ENCODE assay signal across 13 cellular contexts in the genomic region with DNA sequence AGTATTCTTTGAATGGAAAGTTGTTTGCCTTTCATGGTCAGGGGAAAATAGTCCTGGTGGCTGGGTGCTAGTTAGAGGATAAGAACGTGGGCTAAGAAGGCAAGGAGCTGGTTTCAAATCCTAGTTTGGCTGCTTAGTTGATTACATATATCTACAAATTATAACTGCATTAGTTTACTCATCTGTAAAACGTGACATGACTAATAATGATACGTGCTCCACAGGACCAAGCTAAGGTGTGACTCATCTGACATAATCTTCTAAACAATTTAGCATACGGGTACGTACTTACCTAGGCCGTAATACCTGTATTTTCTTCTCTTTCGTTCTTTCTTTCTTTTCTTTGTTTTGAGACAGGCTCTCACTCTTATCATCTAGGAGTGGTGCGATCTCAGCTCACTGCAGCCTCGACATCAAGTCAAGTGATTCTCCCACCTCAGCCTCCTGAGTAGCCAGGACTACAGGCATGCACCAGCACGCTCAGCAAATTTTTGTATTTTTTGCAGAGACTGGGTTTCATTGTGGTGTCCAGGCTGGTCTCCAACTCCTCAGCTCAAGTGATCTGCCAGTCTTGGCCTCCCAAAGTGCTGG.
DNase-seq lines count a peak whose midpoint lies in the region; ATAC-seq and TF ChIP-seq lines count a peak whose summit lies in the region.
"Had no signal": no experiment of that assay in that cellular context is flagged by ENCODE, and none has a peak within 500 bp of the region (broad histone marks: within the 10 kb centered on the region; RNA-seq: fewer than 3 reads in every experiment).

No MANE protein-coding gene starts in this region.

- H3K9ac ChIP-seq in SK-N-SH = peak overlapping the region; percentile 27; the same call in 1 of the 2 replicates

- POLR2A ChIA-PET in SK-N-SH (lab: Yijun Ruan, JAX) = no interaction called here

- no peak for TF ChIP-seq POLR2A in esophagus squamous epithelium (IDR thresholded peaks at IDR 0.05)

- DNase-seq in H4 (ENCODE audit: low spot score) (peak; percentile 3), SK-N-SH (no peak), esophagus squamous epithelium (lab: John Stamatoyannopoulos, UW) (no peak), DMS153 treated with DMSO at 0.1 percent for 48 hours (lab: John Stamatoyannopoulos, UW; ENCODE audit: unreplicated experiment) (no peak), NCI-H526 (lab: John Stamatoyannopoulos, UW) (no peak), NCI-H82 treated with DMSO at 0.1 percent for 48 hours (lab: John Stamatoyannopoulos, UW; ENCODE audit: unreplicated experiment) (no peak), NCI-H524 treated with DMSO at 0.1 percent for 48 hours (lab: John Stamatoyannopoulos, UW) (no peak)
- DNase-seq: activated CD4-positive, alpha-beta T cell treated with anti-CD3 and anti-CD28 coated beads, Interleukin-2, amount 10 ng/mL, durations not matched to agents 7 days and 5 days; activated effector memory CD4-positive, alpha-beta T cell treated with Interleukin-2 at 50 U/mL for 16 hours; CD4-positive, alpha-beta memory T cell; NCI-H526 treated with DMSO at 0.1 percent for 48 hours had no signal

- no peaks in the 10 kb centered on the region for H4K20me1 ChIP-seq in SK-N-SH (ENCODE audit: insufficient read depth)

- no peaks in the 10 kb centered on the region for H3K27me3 ChIP-seq in SK-N-SH (ENCODE audit: insufficient read depth)
- no peaks in the 10 kb centered on the region for H3K27me3 ChIP-seq in esophagus squamous epithelium

- intact Hi-C loops in esophagus squamous epithelium (cut with DNase I) = no loop called here

- no peaks in the 10 kb centered on the region for H3K27me3 Mint-ChIP-seq in stimulated activated memory B cell treated with anti-CD40 and anti-IgM and Interleukin-4, amounts not matched to agents 10 μg/mL and 1 μg/mL and 100 μg/mL, for 72 hours
- H3K27me3 Mint-ChIP-seq: activated CD4-positive, alpha-beta T cell treated with anti-CD3 and anti-CD28 coated beads, Interleukin-2, amount 10 ng/mL, durations not matched to agents 7 days and 5 days; CD4-positive, alpha-beta memory T cell had no signal

- no peak for TF ChIP-seq EP300 in SK-N-SH (IDR thresholded peaks at IDR 0.05; ENCODE audit: borderline replicate concordance in 1 of 2, low read depth in 1 of 2, low read length in 1 of 2)

- H3K79me2 ChIP-seq in SK-N-SH (ENCODE audit: insufficient read depth) = peaks cover 33% of the 10 kb centered on the region

- H3K9me3 Mint-ChIP-seq in stimulated activated memory B cell treated with anti-CD40 and anti-IgM and Interleukin-4, amounts not matched to agents 10 μg/mL and 1 μg/mL and 100 μg/mL, for 72 hours = no peaks in the 10 kb centered on the region
- H3K9me3 Mint-ChIP-seq: activated CD4-positive, alpha-beta T cell treated with anti-CD3 and anti-CD28 coated beads, Interleukin-2, amount 10 ng/mL, durations not matched to agents 7 days and 5 days; CD4-positive, alpha-beta memory T cell had no signal

- TF ChIP-seq CTCF in SK-N-SH (IDR thresholded peaks at IDR 0.05) (no peak), esophagus squamous epithelium (IDR thresholded peaks at IDR 0.05) (no peak)

- H3K27ac ChIP-seq in SK-N-SH (ENCODE audit: low read depth in 2 of 2, low read length in 1 of 2) (peak overlapping the region; percentile 76 to 77; a peak in 3 of 4 replicates), esophagus squamous epithelium (peak overlapping the region; percentile 7 to 72 (median 54))
- H3K27ac ChIP-seq: SK-N-MC had no signal

- TF ChIP-seq RAD21 in SK-N-SH (IDR thresholded peaks at IDR 0.05; ENCODE audit: low read length) = no peak

- H2AFZ ChIP-seq in SK-N-SH (ENCODE audit: low read depth) = peak overlapping the region; percentile 51; the same call in 1 of the 2 replicates

- H3K9me3 ChIP-seq in SK-N-SH = no peaks in the 10 kb centered on the region; the same call in 1 of the 2 replicates
- no peaks in the 10 kb centered on the region for H3K9me3 ChIP-seq in esophagus squamous epithelium

- H3K4me3 Mint-ChIP-seq in stimulated activated memory B cell treated with anti-CD40 and anti-IgM and Interleukin-4, amounts not matched to agents 10 μg/mL and 1 μg/mL and 100 μg/mL, for 72 hours = no peak overlapping the region
- H3K4me3 Mint-ChIP-seq: activated CD4-positive, alpha-beta T cell treated with anti-CD3 and anti-CD28 coated beads, Interleukin-2, amount 10 ng/mL, durations not matched to agents 7 days and 5 days; CD4-positive, alpha-beta memory T cell had no signal

- H3F3A ChIP-seq in SK-N-SH (replicated peaks; ENCODE audit: insufficient read depth) = peaks cover 35% of the 10 kb centered on the region

- H3K27ac Mint-ChIP-seq in stimulated activated memory B cell treated with anti-CD40 and anti-IgM and Interleukin-4, amounts not matched to agents 10 μg/mL and 1 μg/mL and 100 μg/mL, for 72 hours = no peak overlapping the region
- H3K27ac Mint-ChIP-seq: activated CD4-positive, alpha-beta T cell treated with anti-CD3 and anti-CD28 coated beads, Interleukin-2, amount 10 ng/mL, durations not matched to agents 7 days and 5 days had no signal

- peak overlapping the region; percentile 59; the same call in 1 of the 2 replicates for H3K4me2 ChIP-seq in SK-N-SH

- no peaks in the 10 kb centered on the region for H3K4me1 Mint-ChIP-seq in stimulated activated memory B cell treated with anti-CD40 and anti-IgM and Interleukin-4, amounts not matched to agents 10 μg/mL and 1 μg/mL and 100 μg/mL, for 72 hours
- H3K4me1 Mint-ChIP-seq: activated CD4-positive, alpha-beta T cell treated with anti-CD3 and anti-CD28 coated beads, Interleukin-2, amount 10 ng/mL, durations not matched to agents 7 days and 5 days had no signal

- H3K4me1 ChIP-seq in SK-N-SH (ENCODE audit: control insufficient read depth in 1 of 2, insufficient read depth in 2 of 2, low read depth in 1 of 2, low read length in 1 of 2) = no peaks in the 10 kb centered on the region; a peak in 2 of 4 replicates
- H3K4me1 ChIP-seq in esophagus squamous epithelium = peaks cover 0 to 30% (median 2%) of the 10 kb centered on the region in 3 donors

- no peaks in the 10 kb centered on the region for H3K36me3 Mint-ChIP-seq in stimulated activated memory B cell treated with anti-CD40 and anti-IgM and Interleukin-4, amounts not matched to agents 10 μg/mL and 1 μg/mL and 100 μg/mL, for 72 hours
- H3K36me3 Mint-ChIP-seq: CD4-positive, alpha-beta memory T cell had no signal

- H3K4me3 ChIP-seq in SK-N-SH (ENCODE audit: low read depth in 2 of 2, low read length in 1 of 2) = no peak overlapping the region; a peak in 2 of 4 replicates
- H3K4me3 ChIP-seq in esophagus squamous epithelium = peak overlapping the region in 1 of 4 donors; percentile 4
- H3K4me3 ChIP-seq: SK-N-MC had no signal

- CTCF ChIA-PET in SK-N-SH (lab: Yijun Ruan, JAX) = no interaction called here

- WGBS in SK-N-SH (ENCODE audit: low lambda C conversion rate) = 18% methylated on average over 10 of the region's 10 CpGs
- 31 to 44% methylated on average over 10 of the region's 10 CpGs for WGBS in esophagus squamous epithelium, 2 donors

- H3K36me3 ChIP-seq in SK-N-SH (replicated peaks in 1 of 2; ENCODE audit: control insufficient read depth in 1 of 2, insufficient read depth in 2 of 2, low read length in 1 of 2) = peaks cover 0 to 8% of the 10 kb centered on the region in 2 experiments
- H3K36me3 ChIP-seq in esophagus squamous epithelium = no peaks in the 10 kb centered on the region

- ATAC-seq in stimulated activated memory B cell treated with anti-CD40 and anti-IgM and Interleukin-4, amounts not matched to agents 10 μg/mL and 1 μg/mL and 100 μg/mL, for 72 hours = peak; percentile 31

- no peaks in the 10 kb centered on the region for H3K9me2 ChIP-seq in SK-N-SH

TF ChIP-seq in SK-N-SH, 30 proteins besides CTCF, POLR2A, EP300 and RAD21:
- peak; percentile 24; the same call in 1 of the 2 replicates for TF ChIP-seq POLR2AphosphoS5 (IDR thresholded peaks at IDR 0.05; ENCODE audit: low read depth, low read length)
- no peak for TF ChIP-seq SIN3A (IDR thresholded peaks at IDR 0.05; ENCODE audit: borderline replicate concordance, low read depth, low read length)
- peak; percentile 54; the same call in 1 of the 2 replicates for TF ChIP-seq FOSL2 (IDR thresholded peaks at IDR 0.05; ENCODE audit: borderline replicate concordance, low read depth)
- TF ChIP-seq, protein P1, sequence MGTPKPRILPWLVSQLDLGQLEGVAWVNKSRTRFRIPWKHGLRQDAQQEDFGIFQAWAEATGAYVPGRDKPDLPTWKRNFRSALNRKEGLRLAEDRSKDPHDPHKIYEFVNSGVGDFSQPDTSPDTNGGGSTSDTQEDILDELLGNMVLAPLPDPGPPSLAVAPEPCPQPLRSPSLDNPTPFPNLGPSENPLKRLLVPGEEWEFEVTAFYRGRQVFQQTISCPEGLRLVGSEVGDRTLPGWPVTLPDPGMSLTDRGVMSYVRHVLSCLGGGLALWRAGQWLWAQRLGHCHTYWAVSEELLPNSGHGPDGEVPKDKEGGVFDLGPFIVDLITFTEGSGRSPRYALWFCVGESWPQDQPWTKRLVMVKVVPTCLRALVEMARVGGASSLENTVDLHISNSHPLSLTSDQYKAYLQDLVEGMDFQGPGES (IDR thresholded peaks at IDR 0.05; ENCODE audit: low read depth, low read length) = no peak
- no peak for TF ChIP-seq YY1 (IDR thresholded peaks at IDR 0.05; ENCODE audit: low read depth)
TF ChIP-seq in SK-N-SH: peak in this region for 2.
